Comparison of ENCODE assay signal across 8 cellular contexts in the genomic region with DNA sequence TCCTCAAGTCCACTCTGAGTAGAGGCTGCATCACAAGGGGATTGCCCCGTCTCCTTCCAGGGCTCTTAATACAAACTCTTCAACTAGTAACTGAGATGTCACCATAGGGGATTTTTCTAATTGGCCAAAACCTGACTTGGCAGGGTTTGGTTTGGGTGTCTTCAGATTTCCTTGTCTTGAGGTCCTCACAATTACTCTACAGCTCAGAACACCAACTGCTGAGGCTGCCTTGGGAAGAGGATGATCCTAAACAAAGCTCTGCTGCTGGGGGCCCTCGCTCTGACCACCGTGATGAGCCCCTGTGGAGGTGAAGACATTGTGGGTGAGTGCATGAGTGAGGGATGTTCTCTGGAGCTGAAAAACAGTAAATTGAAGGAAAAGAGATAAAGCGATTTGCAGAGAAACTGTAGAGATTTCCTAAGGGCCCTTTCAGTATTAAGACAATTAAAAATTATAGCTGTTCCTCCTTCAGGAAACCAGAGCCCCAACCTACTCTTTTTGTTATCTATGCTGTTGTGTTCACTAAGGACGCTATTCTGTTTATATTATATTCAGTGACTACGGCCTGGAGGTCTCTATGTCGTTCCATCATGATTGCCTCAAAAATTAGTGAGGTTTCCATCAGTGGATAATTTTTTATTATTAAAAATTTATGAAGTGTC. TPM values are rescaled to one million over a fixed set of nuclear protein-coding genes. Genes with fewer than 3 reads are reported as not detected.
A peak's percentile ranks its signal among the peaks of the same experiment; 100 is the strongest.
DNase-seq lines count a peak whose midpoint lies in the region; ATAC-seq and TF ChIP-seq lines count a peak whose summit lies in the region.

HLA-DQA1 (plus strand) TSS at position 188 of the 662 bp plus-strand sequence; CDS start at position 241, 53 bp downstream.

- H2AFZ ChIP-seq in Karpas-422 (ENCODE audit: low read length), result 0 out of 2 replicates have a peak within 1 kb of the TSS, but pooled peaks have one; percentile 2

- H3K36me3 ChIP-seq in Karpas-422 (ENCODE audit: insufficient read depth, low read length) (peaks cover 10% of the 10 kb centered on the region), lung (ENCODE audit: control insufficient read depth in 2 of 2, insufficient read depth in 2 of 2, low read length in 2 of 2) (peaks cover 0 to 3% of the 10 kb centered on the region in 2 donors), ascending aorta (no peaks in the 10 kb centered on the region)

- no peaks in the 10 kb centered on the region for H3K9me3 ChIP-seq in Karpas-422 (ENCODE audit: low read length)
- no peaks in the 10 kb centered on the region for H3K9me3 ChIP-seq in lung (ENCODE audit: control insufficient read depth in 2 of 2, insufficient read depth in 1 of 2, low read length in 1 of 2)
- no peaks in the 10 kb centered on the region for H3K9me3 ChIP-seq in ascending aorta

- H3K4me3 ChIP-seq in GM12865 (ENCODE audit: low read depth, low read length) (peak within 1 kb of the TSS; percentile 83), Karpas-422 (ENCODE audit: low read length) (peak within 1 kb of the TSS; percentile 76), lung (peak within 1 kb of the TSS; percentile 16), ascending aorta (no peak within 1 kb of the TSS)

- H3K9me2 ChIP-seq in Karpas-422 (replicated peaks; ENCODE audit: insufficient read depth, low read length), result no peaks in the 10 kb centered on the region

- H3K27me3 ChIP-seq in Karpas-422 (ENCODE audit: low read length) (no peaks in the 10 kb centered on the region), lung (ENCODE audit: control insufficient read depth, insufficient read depth) (no peaks in the 10 kb centered on the region), ascending aorta (no peaks in the 10 kb centered on the region)

- H3K4me1 ChIP-seq in Karpas-422 (ENCODE audit: low read length) (peaks cover 56% of the 10 kb centered on the region), lung (ENCODE audit: control insufficient read depth in 2 of 2, insufficient read depth in 2 of 2, low read length in 2 of 2) (peaks cover 0 to 3% of the 10 kb centered on the region in 2 donors), ascending aorta (no peaks in the 10 kb centered on the region)

- ATAC-seq in GM21447 (IDR thresholded peaks at IDR 0.05; ENCODE audit: unreplicated experiment), result peak; percentile 73
- no peak for ATAC-seq in lung (ENCODE audit: insufficient read depth, low FRiP score)

- H3K79me2 ChIP-seq in Karpas-422 (ENCODE audit: low read length), result peaks cover 28% of the 10 kb centered on the region

- peak within 1 kb of the TSS; percentile 85 for H3K9ac ChIP-seq in Karpas-422 (ENCODE audit: low read length)

- H4K20me1 ChIP-seq in Karpas-422 (ENCODE audit: insufficient read depth, low read depth, low read length), result no peaks in the 10 kb centered on the region

- WGBS in lung, 2 donors, result 18 to 27% methylated on average over 7 of the region's 7 CpGs

- intact Hi-C loops in ascending aorta (cut with DNase I), result no loop called here

- H3K27ac ChIP-seq in Karpas-422 (ENCODE audit: low read length) (peak within 1 kb of the TSS; percentile 75), lung (ENCODE audit: low read depth in 1 of 2, low read length in 1 of 2) (peak within 1 kb of the TSS in 1 of 2 donors; percentile 86), ascending aorta (no peak within 1 kb of the TSS)

- H3K4me2 ChIP-seq in Karpas-422 (ENCODE audit: low read depth, low read length, poor library complexity, severe bottlenecking), result peak within 1 kb of the TSS; percentile 95

- peak; percentile 95 for DNase-seq in GM12865 (ENCODE audit: low read depth)
- DNase-seq in Karpas-422, result peak; percentile 96
- DNase-seq in lung (ENCODE audit: low spot score), result no peak
- no peak for DNase-seq in ascending aorta (ENCODE audit: low spot score in 2 of 2)
- DNase-seq in NCI-H345 (lab: John Stamatoyannopoulos, UW), result no peak
- DNase-seq in GF-D8 (lab: John Stamatoyannopoulos, UW), result no peak
- no peak for DNase-seq in NCI-H446 (lab: John Stamatoyannopoulos, UW)

- TF ChIP-seq CTCF in GM12865 (IDR thresholded peaks at IDR 0.05; ENCODE audit: insufficient read depth, low read depth, low read length, missing control alignments), result no peak
- no peak for TF ChIP-seq CTCF in lung (IDR thresholded peaks at IDR 0.05; ENCODE audit: control extremely low read depth, extremely low read depth)
- no peak for TF ChIP-seq CTCF in ascending aorta (IDR thresholded peaks at IDR 0.05)

RNA-seq across cellular contexts. Expression of gene HLA-DQA1, which starts in this region (rescaled TPM):
- total RNA-seq in Karpas-422 (2014; rRNA removed; shearing (Covaris generic); ENCODE audit: low replicate concordance), result 216 and 309 TPM in 2 replicates
- total RNA-seq in lung (100 to 1,000 TPM in 1 of 2 donors, 1 to 10 TPM in 1; 6.0 to 135 TPM), ascending aorta (2.0 TPM)
- 100 to 1,000 TPM; 113 to 199 TPM for polyA plus RNA-seq in lung

Comparison
In these comparisons a context has a peak if more than half of its experiments do, and no peak if none do; other contexts are left out.
1. DNase-seq: peak in GM12865 (single experiment) and Karpas-422 (single experiment); none in lung (single experiment), ascending aorta (0 of 2), NCI-H345 (single experiment), GF-D8 (single experiment) and NCI-H446 (0 of 2).
2. H3K4me3 ChIP-seq: peak in GM12865 (single experiment), Karpas-422 (single experiment) and lung (single experiment); none in ascending aorta (0 of 2).